In the genomic region with DNA sequence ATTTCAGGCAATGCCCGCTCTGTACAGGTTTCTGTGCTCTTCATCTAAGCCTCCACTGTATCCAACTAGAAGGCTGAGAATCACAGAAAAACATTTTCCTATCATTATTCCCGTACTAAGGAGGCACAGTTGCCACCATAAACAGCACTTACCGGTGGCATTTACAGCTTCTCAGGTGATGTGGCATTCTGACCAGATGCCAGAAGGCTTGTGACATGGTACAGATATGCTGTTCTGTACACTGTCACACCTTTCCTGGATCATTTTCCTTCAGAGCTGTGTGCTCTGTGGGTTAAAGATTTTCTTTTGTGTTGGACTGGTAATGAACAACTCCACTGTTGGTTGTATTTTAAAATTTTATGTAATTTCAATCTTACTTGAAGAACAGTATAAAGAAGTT, we compare ENCODE assay signal across 1 cellular context.
TF ChIP-seq lines count a peak whose summit lies in the region.

No MANE protein-coding gene starts in this region.

TF ChIP-seq in GM23338, 12 proteins besides CTCF, POLR2A, EP300 and RAD21 (continued from another document):
- TF ChIP-seq, protein P1, sequence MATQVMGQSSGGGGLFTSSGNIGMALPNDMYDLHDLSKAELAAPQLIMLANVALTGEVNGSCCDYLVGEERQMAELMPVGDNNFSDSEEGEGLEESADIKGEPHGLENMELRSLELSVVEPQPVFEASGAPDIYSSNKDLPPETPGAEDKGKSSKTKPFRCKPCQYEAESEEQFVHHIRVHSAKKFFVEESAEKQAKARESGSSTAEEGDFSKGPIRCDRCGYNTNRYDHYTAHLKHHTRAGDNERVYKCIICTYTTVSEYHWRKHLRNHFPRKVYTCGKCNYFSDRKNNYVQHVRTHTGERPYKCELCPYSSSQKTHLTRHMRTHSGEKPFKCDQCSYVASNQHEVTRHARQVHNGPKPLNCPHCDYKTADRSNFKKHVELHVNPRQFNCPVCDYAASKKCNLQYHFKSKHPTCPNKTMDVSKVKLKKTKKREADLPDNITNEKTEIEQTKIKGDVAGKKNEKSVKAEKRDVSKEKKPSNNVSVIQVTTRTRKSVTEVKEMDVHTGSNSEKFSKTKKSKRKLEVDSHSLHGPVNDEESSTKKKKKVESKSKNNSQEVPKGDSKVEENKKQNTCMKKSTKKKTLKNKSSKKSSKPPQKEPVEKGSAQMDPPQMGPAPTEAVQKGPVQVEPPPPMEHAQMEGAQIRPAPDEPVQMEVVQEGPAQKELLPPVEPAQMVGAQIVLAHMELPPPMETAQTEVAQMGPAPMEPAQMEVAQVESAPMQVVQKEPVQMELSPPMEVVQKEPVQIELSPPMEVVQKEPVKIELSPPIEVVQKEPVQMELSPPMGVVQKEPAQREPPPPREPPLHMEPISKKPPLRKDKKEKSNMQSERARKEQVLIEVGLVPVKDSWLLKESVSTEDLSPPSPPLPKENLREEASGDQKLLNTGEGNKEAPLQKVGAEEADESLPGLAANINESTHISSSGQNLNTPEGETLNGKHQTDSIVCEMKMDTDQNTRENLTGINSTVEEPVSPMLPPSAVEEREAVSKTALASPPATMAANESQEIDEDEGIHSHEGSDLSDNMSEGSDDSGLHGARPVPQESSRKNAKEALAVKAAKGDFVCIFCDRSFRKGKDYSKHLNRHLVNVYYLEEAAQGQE (IDR thresholded peaks at IDR 0.05; ENCODE audit: unreplicated experiment), result no peak
- no peak for TF ChIP-seq EZH2phosphoT487 (IDR thresholded peaks at IDR 0.05; ENCODE audit: unreplicated experiment)
- no peak for TF ChIP-seq POLR2AphosphoS5 (IDR thresholded peaks at IDR 0.05; ENCODE audit: low read depth)
- no peak for TF ChIP-seq EZH2 (IDR thresholded peaks at IDR 0.05; ENCODE audit: low read depth, unreplicated experiment)
- no peak for TF ChIP-seq STAT1 (IDR thresholded peaks at IDR 0.05; ENCODE audit: unreplicated experiment)
- no peak for TF ChIP-seq ZNF462 (CRISPR knock-in tag; IDR thresholded peaks at IDR 0.05)
- no peak for TF ChIP-seq ZNF114 (CRISPR knock-in tag; IDR thresholded peaks at IDR 0.05)
- TF ChIP-seq JUNB (IDR thresholded peaks at IDR 0.05; ENCODE audit: unreplicated experiment), result no peak
- TF ChIP-seq ZNF331 (CRISPR knock-in tag; IDR thresholded peaks at IDR 0.05; ENCODE audit: low read depth), result no peak
